In genomic region chr7:9488555-9488954, GRCh38 we compare ENCODE assay signal across 10 cellular contexts.
A peak's percentile ranks its signal among the peaks of the same experiment; 100 is the strongest.
DNase-seq lines count a peak whose midpoint lies in the region; TF ChIP-seq lines count a peak whose summit lies in the region.
"Had no signal": no experiment of that assay in that cellular context is flagged by ENCODE, and none has a peak within 500 bp of the region (broad histone marks: within the 10 kb centered on the region; RNA-seq: fewer than 3 reads in every experiment).

No MANE protein-coding gene starts in this region.

- intact Hi-C loops in posterior cingulate gyrus (cut with DNase I), result no loop called here
- intact Hi-C loops in adrenal gland (cut with DNase I), result no loop called here

- no peak for TF ChIP-seq CTCF in astrocyte of the cerebellum (IDR thresholded peaks at IDR 0.05; ENCODE audit: low read depth, low read length, missing control alignments)
- no peak for TF ChIP-seq CTCF in adrenal gland (IDR thresholded peaks at IDR 0.05)

- no peaks in the 10 kb centered on the region for H3K4me1 ChIP-seq in adrenal gland (replicated peaks in 1 of 2)

- H3K9me3 ChIP-seq in adrenal gland (replicated peaks in 1 of 3), result no peaks in the 10 kb centered on the region
- H3K9me3 ChIP-seq: neutrophil had no signal

- in situ Hi-C loops in astrocyte of the cerebellum (cut with HindIII; ENCODE audit: low sequenced_read_pairs) (no loop called here), KBM-7 (cut with MboI; ENCODE audit: low pct_unique_long_range_greater_than_20kb, low sequenced_read_pairs) (no loop called here)

- no peak for TF ChIP-seq POLR2A in adrenal gland (IDR thresholded peaks at IDR 0.05)

- H3K27ac ChIP-seq in adrenal gland, result no peak overlapping the region
- H3K27ac ChIP-seq: neutrophil had no signal

- H3K4me3 ChIP-seq in astrocyte of the cerebellum (ENCODE audit: low read depth, low read length) (no peak overlapping the region), adrenal gland (no peak overlapping the region)

- peak; percentile 33 for DNase-seq in GM03348 (ENCODE audit: low spot score)
- peak; percentile 9 for DNase-seq in HS-5 (ENCODE audit: low read depth)
- DNase-seq in astrocyte of the cerebellum (ENCODE audit: low read depth), result peak; percentile 79
- peak; percentile 50 for DNase-seq in kidney tubule cell (ENCODE audit: low spot score)
- no peak for DNase-seq in posterior cingulate gyrus
- DNase-seq in KBM-7, result no peak
- DNase-seq in activated CD4-positive, CD25-positive, alpha-beta regulatory T cell (lab: John Stamatoyannopoulos, UW), result no peak
- DNase-seq in adrenal gland, result no peak
- DNase-seq: NCI-H2081 treated with DMSO at 0.1 percent for 48 hours had no signal

- H3K27me3 ChIP-seq in adrenal gland, result no peaks in the 10 kb centered on the region
- H3K27me3 ChIP-seq: neutrophil had no signal

- H3K36me3 ChIP-seq in adrenal gland (replicated peaks in 1 of 2), result no peaks in the 10 kb centered on the region
- H3K36me3 ChIP-seq: neutrophil had no signal

Comparison
In these comparisons a context has a peak if more than half of its experiments do, and no peak if none do; other contexts are left out.
1. DNase-seq: peak in GM03348 (single experiment), HS-5 (single experiment), astrocyte of the cerebellum (single experiment) and kidney tubule cell (single experiment); none in posterior cingulate gyrus (0 of 10), KBM-7 (single experiment), activated CD4-positive, CD25-positive, alpha-beta regulatory T cell (0 of 4) and adrenal gland (0 of 7).